Comparison of ENCODE assay signal across 25 cellular contexts in genomic region chr3:133529809-133530208, GRCh38. TPM values are rescaled to one million over a fixed set of nuclear protein-coding genes. Genes with fewer than 3 reads are reported as not detected.
DNase-seq lines count a peak whose midpoint lies in the region; ATAC-seq and TF ChIP-seq lines count a peak whose summit lies in the region.
"Had no signal": no experiment of that assay in that cellular context is flagged by ENCODE, and none has a peak within 500 bp of the region (broad histone marks: within the 10 kb centered on the region; RNA-seq: fewer than 3 reads in every experiment).

No MANE protein-coding gene starts in this region.

- no peak overlapping the region for H4K8ac ChIP-seq in IMR-90 (ENCODE audit: low read depth in 2 of 2, low read length in 2 of 2)

- peaks cover 16% of the 10 kb centered on the region for H3K4me1 Mint-ChIP-seq in memory B cell
- H3K4me1 Mint-ChIP-seq in naive thymus-derived CD8-positive, alpha-beta T cell: peaks cover 2 to 6% (median 3%) of the 10 kb centered on the region in 4 donors
- H3K4me1 Mint-ChIP-seq: CD4-positive, alpha-beta memory T cell; CD4-positive, CD25-positive, alpha-beta regulatory T cell; CD8-positive, alpha-beta memory T cell had no signal

- H3K4me1 ChIP-seq in HEK293 (ENCODE audit: control insufficient read depth, insufficient read depth, low read length): no peaks in the 10 kb centered on the region
- peaks cover 23% of the 10 kb centered on the region for H3K4me1 ChIP-seq in IMR-90 (ENCODE audit: control insufficient read depth, insufficient read depth, low read length)
- H3K4me1 ChIP-seq in upper lobe of right lung: no peaks in the 10 kb centered on the region
- H3K4me1 ChIP-seq in mucosa of descending colon (ENCODE audit: low read depth): no peaks in the 10 kb centered on the region
- H3K4me1 ChIP-seq: BE2C, BLaER1 had no signal

- H3K79me1 ChIP-seq in IMR-90 (ENCODE audit: low read depth in 1 of 2, low read length in 2 of 2): peaks cover 0 to 3% of the 10 kb centered on the region in 2 experiments; a peak in 1 of 4 replicates

- no peak overlapping the region for H3K4me3 Mint-ChIP-seq in memory B cell
- H3K4me3 Mint-ChIP-seq in naive thymus-derived CD8-positive, alpha-beta T cell: no peak overlapping the region
- H3K4me3 Mint-ChIP-seq: CD14-positive monocyte; CD4-positive, alpha-beta memory T cell; CD4-positive, CD25-positive, alpha-beta regulatory T cell; CD8-positive, alpha-beta memory T cell had no signal

- no peak overlapping the region for H3K9ac ChIP-seq in IMR-90 (ENCODE audit: low read depth, low read length)
- H3K9ac ChIP-seq: BLaER1 had no signal

- dilution Hi-C loops in IMR-90 (cut with HindIII; ENCODE audit: low sequenced_read_pairs, unreplicated experiment): no loop called here

- H2BK15ac ChIP-seq in IMR-90 (ENCODE audit: low read depth, low read length): no peak overlapping the region

- H4K20me1 ChIP-seq in IMR-90 (ENCODE audit: insufficient read depth, low read length): no peaks in the 10 kb centered on the region
- H4K20me1 ChIP-seq: BLaER1 had no signal

- no peak overlapping the region for H4K5ac ChIP-seq in IMR-90 (ENCODE audit: low read depth, low read length)

- no peak overlapping the region for H3K4ac ChIP-seq in IMR-90 (ENCODE audit: low read depth, low read length)

- no peak overlapping the region for H3K27ac ChIP-seq in HEK293 (ENCODE audit: extremely low read depth, low read depth, low read length)
- H3K27ac ChIP-seq in IMR-90 (ENCODE audit: insufficient read depth, low read length): no peak overlapping the region
- H3K27ac ChIP-seq in upper lobe of right lung: no peak overlapping the region
- H3K27ac ChIP-seq: BLaER1 had no signal

- no peak overlapping the region for H2AK5ac ChIP-seq in IMR-90 (ENCODE audit: low read depth, low read length)

- H3K36me3 ChIP-seq in HEK293 (ENCODE audit: control insufficient read depth in 2 of 2, insufficient read depth in 1 of 2, low read length in 2 of 2) (no peaks in the 10 kb centered on the region), IMR-90 (ENCODE audit: control insufficient read depth, insufficient read depth, low read length) (no peaks in the 10 kb centered on the region), upper lobe of right lung (no peaks in the 10 kb centered on the region), mucosa of descending colon (ENCODE audit: low read depth) (no peaks in the 10 kb centered on the region)
- H3K36me3 ChIP-seq: BE2C, BLaER1 had no signal

- ATAC-seq in IMR-90 (ENCODE audit: low read depth) (no peak), memory B cell (ENCODE audit: low read depth) (no peak), upper lobe of right lung (peak; percentile 24), mucosa of descending colon (no peak)
- no peak for ATAC-seq in naive thymus-derived CD8-positive, alpha-beta T cell

- H2AFZ ChIP-seq in IMR-90 (replicated peaks; ENCODE audit: low read length, poor library complexity): no peak overlapping the region

- H4K91ac ChIP-seq in IMR-90 (ENCODE audit: insufficient read depth, low read depth, low read length): no peak overlapping the region

- H2BK5ac ChIP-seq in IMR-90 (ENCODE audit: low read depth, low read length, poor library complexity, severe bottlenecking): no peak overlapping the region

- intact Hi-C loops in IMR-90 (cut with micrococcal nuclease) (no loop called here), upper lobe of right lung (cut with DNase I) (no loop called here), mucosa of descending colon (cut with DNase I, micrococcal nuclease) (no loop called here)

- H3K18ac ChIP-seq in IMR-90 (ENCODE audit: low read depth, low read length): no peak overlapping the region

- H3K14ac ChIP-seq in IMR-90 (replicated peaks; ENCODE audit: low read depth, low read length): no peak overlapping the region

- no peak overlapping the region for H3K4me2 ChIP-seq in IMR-90 (ENCODE audit: low read depth, low read length)
- H3K4me2 ChIP-seq: BLaER1 had no signal

- no CpG with 5 or more reads among the region's 2 CpGs for WGBS in IMR-90 (ENCODE audit: extremely low coverage in 2 of 2, insufficient read length in 1 of 2), 2 experiments

- no peak overlapping the region for H2BK120ac ChIP-seq in IMR-90 (ENCODE audit: low read depth, low read length)

- no TSS peak for BruUV-seq in IMR-90 (replicated peaks; lab: Mats Ljungman, UMichigan)

- no peaks in the 10 kb centered on the region for H3K27me3 Mint-ChIP-seq in memory B cell
- H3K27me3 Mint-ChIP-seq in naive thymus-derived CD8-positive, alpha-beta T cell: no peaks in the 10 kb centered on the region
- H3K27me3 Mint-ChIP-seq: CD4-positive, alpha-beta memory T cell had no signal

- in situ Hi-C loops in IMR-90 (cut with MboI; ENCODE audit: low sequenced_read_pairs): no loop called here

- peaks cover 3% of the 10 kb centered on the region for H3K9me3 Mint-ChIP-seq in memory B cell
- H3K9me3 Mint-ChIP-seq in naive thymus-derived CD8-positive, alpha-beta T cell: peaks cover 0 to 9% (median 0%) of the 10 kb centered on the region in 9 donors

- no peak overlapping the region for H2AK9ac ChIP-seq in IMR-90 (replicated peaks; ENCODE audit: low read depth, low read length, poor library complexity)

- no peak overlapping the region for H3K56ac ChIP-seq in IMR-90 (ENCODE audit: extremely low read depth, insufficient read depth, low read length)

- no peak overlapping the region for H3K23ac ChIP-seq in IMR-90 (ENCODE audit: low read depth, low read length)

- H3K27ac Mint-ChIP-seq in memory B cell: peak overlapping the region; percentile 42
- no peak overlapping the region for H3K27ac Mint-ChIP-seq in naive thymus-derived CD8-positive, alpha-beta T cell
- H3K27ac Mint-ChIP-seq: CD14-positive monocyte; CD4-positive, alpha-beta memory T cell; CD8-positive, alpha-beta memory T cell had no signal

- POLR2A ChIA-PET in HEK293 (lab: Yijun Ruan, JAX): no interaction called here
- POLR2A ChIA-PET in IMR-90 (lab: Charles Lee; ENCODE audit: unreplicated experiment): no interaction called here
- POLR2A ChIA-PET in naive thymus-derived CD8-positive, alpha-beta T cell (lab: Charles Lee): no interaction called here

- TF ChIP-seq CTCF in HEK293 (tag by site-specific recombination; IDR thresholded peaks at IDR 0.05) (no peak), IMR-90 (conservative IDR thresholded peaks at IDR 0.05; ENCODE audit: low read depth, low read length) (no peak), upper lobe of right lung (IDR thresholded peaks at IDR 0.05) (no peak), mucosa of descending colon (IDR thresholded peaks at IDR 0.05) (no peak)

- H3K27me3 ChIP-seq in IMR-90 (ENCODE audit: control insufficient read depth, insufficient read depth, low read length) (no peaks in the 10 kb centered on the region), upper lobe of right lung (no peaks in the 10 kb centered on the region)
- H3K27me3 ChIP-seq: BE2C, BLaER1 had no signal

- no peaks in the 10 kb centered on the region for H3K36me3 Mint-ChIP-seq in memory B cell
- H3K36me3 Mint-ChIP-seq in naive thymus-derived CD8-positive, alpha-beta T cell: no peaks in the 10 kb centered on the region
- H3K36me3 Mint-ChIP-seq: CD14-positive monocyte; CD4-positive, alpha-beta memory T cell; CD4-positive, CD25-positive, alpha-beta regulatory T cell; CD8-positive, alpha-beta memory T cell had no signal

- H3K9me3 ChIP-seq in HEK293 (ENCODE audit: control insufficient read depth, insufficient read depth, low read depth, low read length) (no peaks in the 10 kb centered on the region), IMR-90 (ENCODE audit: control insufficient read depth, insufficient read depth, low read length) (peaks cover 2% of the 10 kb centered on the region; the same call in 1 of the 2 replicates), upper lobe of right lung (no peaks in the 10 kb centered on the region), mucosa of descending colon (no peaks in the 10 kb centered on the region)
- H3K9me3 ChIP-seq: BE2C had no signal

- peak overlapping the region; percentile 92; the same call in 1 of the 2 replicates for H2BK20ac ChIP-seq in IMR-90 (ENCODE audit: low read depth, low read length)

- no peak for TF ChIP-seq RAD21 in IMR-90 (IDR thresholded peaks at IDR 0.05; ENCODE audit: low read length)

- peaks cover 14% of the 10 kb centered on the region for H3K9me1 ChIP-seq in IMR-90 (ENCODE audit: insufficient read depth, low read length)

- TF ChIP-seq POLR2A in IMR-90 (IDR thresholded peaks at IDR 0.05; ENCODE audit: low read depth, low read length): no peak

- CTCF ChIA-PET in HEK293 (lab: Yijun Ruan, JAX) (no interaction called here), IMR-90 (lab: Yijun Ruan, JAX) (no interaction called here)

- no peak for DNase-seq in IMR-90
- no peak for DNase-seq in memory B cell (ENCODE audit: low spot score in 2 of 2)
- no peak for DNase-seq in upper lobe of right lung
- no peak for DNase-seq in mucosa of descending colon
- no peak for DNase-seq in naive thymus-derived CD8-positive, alpha-beta T cell
- no peak for DNase-seq in NCI-H1694 treated with DMSO at 0.1 percent for 48 hours (lab: John Stamatoyannopoulos, UW)
- DNase-seq: 8988T; ACHN; BE2C; C1 segment of cervical spinal cord; CD4-positive, alpha-beta memory T cell; CD4-positive, CD25-positive, alpha-beta regulatory T cell; CD8-positive, alpha-beta memory T cell; COR-L47; DMS 273 treated with DMSO at 0.1 percent for 48 hours; DMS153; DMS53; DMS79; DND-41; EL; GDM1 had no signal

- H3K4me3 ChIP-seq in HEK293 (ENCODE audit: low read depth, low read length) (no peak overlapping the region), IMR-90 (ENCODE audit: insufficient read depth, low read depth, low read length) (no peak overlapping the region), upper lobe of right lung (no peak overlapping the region), mucosa of descending colon (no peak overlapping the region)
- H3K4me3 ChIP-seq: BLaER1, GM12878 had no signal

TF ChIP-seq in HEK293, 187 proteins besides CTCF, POLR2A, EP300 and RAD21:
- TF ChIP-seq ZNF324 (tag by site-specific recombination; IDR thresholded peaks at IDR 0.05): no peak
- peak; percentile 94 for TF ChIP-seq RBAK (tag by site-specific recombination; IDR thresholded peaks at IDR 0.05)
TF ChIP-seq in HEK293: peak in this region for 1.

TF ChIP-seq in IMR-90, 13 proteins besides CTCF, POLR2A, EP300 and RAD21 (continues in another document):
- TF ChIP-seq RFX5 (IDR thresholded peaks at IDR 0.05; ENCODE audit: low read depth, low read length): no peak
- TF ChIP-seq MXI1 (IDR thresholded peaks at IDR 0.05; ENCODE audit: borderline replicate concordance, low read depth, low read length): no peak
- TF ChIP-seq SMC3 (IDR thresholded peaks at IDR 0.05; ENCODE audit: low read depth, low read length): no peak
- TF ChIP-seq MAFK (IDR thresholded peaks at IDR 0.05; ENCODE audit: low read depth, low read length): no peak

RNA-seq across cellular contexts. Expression of gene CDV3, which starts 43.7 kb away (rescaled TPM):
- 120 and 189 TPM in 2 replicates for total RNA-seq in IMR-90 (2012; rRNA removed)
- polyA plus RNA-seq in IMR-90 (2012; rRNA removed): 78.1 and 93.6 TPM in 2 replicates
- polyA plus RNA-seq in IMR-90 (2012; cell fraction: cytosol; rRNA removed): 11.2 and 14.0 TPM in 2 replicates
- 3.2 and 36.9 TPM in 2 replicates for polyA plus RNA-seq in IMR-90 (2012; cell fraction: nucleus; rRNA removed; ENCODE audit: low replicate concordance)
- 184 TPM for total RNA-seq in upper lobe of right lung
- 100 to 1,000 TPM; 109 to 171 (median 138) TPM for total RNA-seq in mucosa of descending colon
- total RNA-seq in naive thymus-derived CD8-positive, alpha-beta T cell: 100 to 1,000 TPM; 210 to 226 TPM
- 10 to 100 TPM; 41.7 to 82.2 (median 60.3) TPM for polyA plus RNA-seq in naive thymus-derived CD8-positive, alpha-beta T cell
